In the genomic region with DNA sequence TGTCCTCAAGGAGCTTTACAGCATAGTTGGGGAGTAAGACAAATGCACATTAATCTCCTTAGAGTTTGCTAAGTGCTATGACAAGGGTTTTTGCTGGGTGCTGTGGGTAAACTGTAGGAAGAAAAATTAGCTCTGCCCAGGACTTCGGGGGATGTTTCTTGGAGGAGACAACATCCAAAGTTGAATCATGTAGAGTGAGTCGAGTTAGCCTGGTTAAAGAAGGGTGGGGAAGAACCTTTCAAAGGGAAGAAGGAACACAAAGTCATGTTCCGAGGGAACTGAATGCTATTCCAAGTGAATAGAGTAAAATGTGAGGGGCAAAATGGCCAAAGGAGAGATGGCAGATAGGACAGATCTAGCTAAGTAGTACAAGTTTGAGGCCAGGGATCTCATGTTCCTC, we compare ENCODE assay signal across 15 cellular contexts.
"Had no signal": no experiment of that assay in that cellular context is flagged by ENCODE, and none has a peak within 500 bp of the region (broad histone marks: within the 10 kb centered on the region; RNA-seq: fewer than 3 reads in every experiment).

No MANE protein-coding gene starts in this region.

- H3K27ac Mint-ChIP-seq: activated T-cell treated with anti-CD3 and anti-CD28 coated beads, Interleukin-2, amount 50 U/mL, for 72 hours; stimulated activated naive CD8-positive, alpha-beta T cell treated with anti-CD3 and anti-CD28 coated beads, Interleukin-15, Interleukin-2, amounts not matched to agents 100 ng/mL and 50 ng/mL, for 24 hours; T-helper 17 cell had no signal

- H3K4me3 Mint-ChIP-seq: activated naive CD4-positive, alpha-beta T cell treated with anti-CD3 and anti-CD28 coated beads, Interleukin-2, amount 10 ng/mL, durations not matched to agents 7 days and 5 days; activated T-cell treated with anti-CD3 and anti-CD28 coated beads, Interleukin-2, amount 50 U/mL, for 72 hours; stimulated activated naive CD8-positive, alpha-beta T cell treated with anti-CD3 and anti-CD28 coated beads, Interleukin-15, Interleukin-2, amounts not matched to agents 100 ng/mL and 50 ng/mL, for 24 hours; T-helper 17 cell had no signal

- ATAC-seq: activated T-cell treated with anti-CD3 and anti-CD28 coated beads, Interleukin-2, amount 50 U/mL, for 72 hours; esophagus mucosa; left cardiac atrium; lower lobe of right lung; T-helper 17 cell had no signal

- H3K27me3 ChIP-seq: brain microvascular endothelial cell, testis had no signal

- H3K27me3 Mint-ChIP-seq: activated naive CD4-positive, alpha-beta T cell treated with anti-CD3 and anti-CD28 coated beads, Interleukin-2, amount 10 ng/mL, durations not matched to agents 7 days and 5 days; stimulated activated naive CD8-positive, alpha-beta T cell treated with anti-CD3 and anti-CD28 coated beads, Interleukin-15, Interleukin-2, amounts not matched to agents 100 ng/mL and 50 ng/mL, for 24 hours; T-helper 17 cell had no signal

- DNase-seq: activated CD4-positive, CD25-positive, alpha-beta regulatory T cell; activated naive CD4-positive, alpha-beta T cell treated with anti-CD3 and anti-CD28 coated beads, Interleukin-2, amount 10 ng/mL, durations not matched to agents 7 days and 5 days; activated T-cell treated with anti-CD3 and anti-CD28 coated beads, Interleukin-2, amount 50 U/mL, for 72 hours; amniotic stem cell; brain microvascular endothelial cell; dermis blood vessel endothelial cell; left cardiac atrium; lower lobe of right lung; midbrain; stimulated activated CD4-positive, alpha-beta T cell treated with anti-CD3 and anti-CD28 coated beads, Interleukin-4, amount 100 ng/mL, for 1 hour; stimulated activated CD8-positive, alpha-beta memory T cell treated with anti-CD3 and anti-CD28 coated beads, Interleukin-4, amount 100 ng/mL, for 48 hours; T-helper 17 cell; testis had no signal

- H3K9me3 ChIP-seq: lower lobe of right lung, testis had no signal

- H3K4me3 ChIP-seq: lower lobe of right lung, testis had no signal

- H3K27ac ChIP-seq: brain microvascular endothelial cell, lower lobe of right lung, testis had no signal

- H3K9me3 Mint-ChIP-seq: activated naive CD4-positive, alpha-beta T cell treated with anti-CD3 and anti-CD28 coated beads, Interleukin-2, amount 10 ng/mL, durations not matched to agents 7 days and 5 days; activated T-cell treated with anti-CD3 and anti-CD28 coated beads, Interleukin-2, amount 50 U/mL, for 72 hours; stimulated activated naive CD8-positive, alpha-beta T cell treated with anti-CD3 and anti-CD28 coated beads, Interleukin-15, Interleukin-2, amounts not matched to agents 100 ng/mL and 50 ng/mL, for 24 hours had no signal
